10 cellular contexts compared by ENCODE assay signal in the genomic region with DNA sequence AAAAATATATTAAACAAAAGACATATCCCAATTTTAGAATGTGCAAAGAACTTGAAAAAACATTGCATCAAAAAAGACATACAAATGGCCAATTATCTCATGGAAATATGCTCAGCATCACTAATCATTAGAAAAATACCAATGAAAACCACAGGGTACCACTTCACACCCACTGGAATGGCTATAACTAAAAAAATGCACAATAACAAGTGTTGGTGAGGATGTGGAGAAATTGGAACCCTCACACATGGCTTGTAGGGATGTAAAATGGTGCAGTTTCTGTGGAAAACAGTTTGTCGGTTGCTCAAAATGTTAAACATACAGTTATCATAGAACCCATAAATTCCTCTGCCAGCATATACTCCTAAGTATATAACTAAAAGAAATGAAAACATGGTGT. TPM values are rescaled to one million over a fixed set of nuclear protein-coding genes. Genes with fewer than 3 reads are reported as not detected.
DNase-seq lines count a peak whose midpoint lies in the region; TF ChIP-seq lines count a peak whose summit lies in the region.
"Had no signal": no experiment of that assay in that cellular context is flagged by ENCODE, and none has a peak within 500 bp of the region (broad histone marks: within the 10 kb centered on the region; RNA-seq: fewer than 3 reads in every experiment).

No MANE protein-coding gene starts in this region.

- DNase-seq in Calu3: no peak
- DNase-seq in PC-9: no peak
- no peak for DNase-seq in dorsolateral prefrontal cortex
- DNase-seq in stimulated activated CD4-positive, alpha-beta T cell treated with anti-CD3 and anti-CD28 coated beads, Interleukin-2, amount 100 ng/mL, for 48 hours: no peak
- DNase-seq in activated gamma-delta T cell (lab: John Stamatoyannopoulos, UW): no peak
- no peak for DNase-seq in CD1c-positive myeloid dendritic cell (ENCODE audit: extremely low spot score)
- no peak for DNase-seq in NCI-H146 (lab: John Stamatoyannopoulos, UW)

- peak overlapping the region; percentile 87 for H3K4me3 Mint-ChIP-seq in Calu3 (ENCODE audit: low read depth, unreplicated experiment)

- H3K27ac Mint-ChIP-seq in Calu3 (ENCODE audit: unreplicated experiment): no peak overlapping the region

- H3K9me3 Mint-ChIP-seq in Calu3 (ENCODE audit: low read depth, unreplicated experiment): no peaks in the 10 kb centered on the region

- H3K79me2 ChIP-seq in PC-9 (ENCODE audit: low read depth): peaks cover 22% of the 10 kb centered on the region

- H3F3A ChIP-seq in PC-9 (ENCODE audit: insufficient read depth, low read depth): peaks cover 21% of the 10 kb centered on the region

- no peaks in the 10 kb centered on the region for H3K4me1 Mint-ChIP-seq in Calu3 (ENCODE audit: low read depth, unreplicated experiment)

- intact Hi-C loops in Calu3 (cut with micrococcal nuclease; ENCODE audit: unreplicated experiment) (loop anchor here (5.0 kb wide), 1 partner anchor 83 kb away; a partner anchor contains a TSS), PC-9 (cut with micrococcal nuclease; ENCODE audit: unreplicated experiment) (loop anchor here (5.0 to 10.0 kb wide), 2 partner anchors 52 to 230 kb away; a partner anchor contains a TSS), dorsolateral prefrontal cortex (cut with DNase I) (loop anchor here (5.0 kb wide), 2 partner anchors 42 to 92 kb away; no protein-coding TSS in a partner anchor)

- H3K9me2 ChIP-seq in PC-9 (ENCODE audit: insufficient read depth): no peaks in the 10 kb centered on the region

- H3K4me2 ChIP-seq in PC-9: peak overlapping the region; percentile 95

- peaks cover 20% of the 10 kb centered on the region for H3K36me3 Mint-ChIP-seq in Calu3 (ENCODE audit: insufficient read depth, unreplicated experiment)

- BruUV-seq in Calu3 (replicated peaks; lab: Mats Ljungman, UMichigan) (no TSS peak), PC-9 (replicated peaks; lab: Mats Ljungman, UMichigan) (no TSS peak)

- peaks cover 12% of the 10 kb centered on the region; the same call in 1 of the 2 replicates for H3K36me3 ChIP-seq in PC-9 (ENCODE audit: low read depth)
- H3K36me3 ChIP-seq in neutrophil: peaks cover 18% of the 10 kb centered on the region
- H3K36me3 ChIP-seq: cardiac muscle cell had no signal

- peak overlapping the region; percentile 90 for H2AFZ ChIP-seq in PC-9

- H3K4me1 ChIP-seq in PC-9 (replicated peaks; ENCODE audit: insufficient read depth) (peaks cover 11% of the 10 kb centered on the region; the same call in 1 of the 2 replicates), neutrophil (ENCODE audit: control insufficient read depth in 1 of 2, insufficient read depth in 1 of 2, low read depth in 1 of 2, low read length in 1 of 2) (peaks cover 16 to 22% of the 10 kb centered on the region in 2 experiments)

- H3K27ac ChIP-seq in PC-9 (no peak overlapping the region), dorsolateral prefrontal cortex (peak overlapping the region in 33 of 59 donors; percentile 47 to 96 (median 87)), neutrophil (peak overlapping the region; percentile 81)

- H3K27me3 ChIP-seq in PC-9 (ENCODE audit: insufficient read depth, low read depth) (no peaks in the 10 kb centered on the region), dorsolateral prefrontal cortex (no peaks in the 10 kb centered on the region), neutrophil (peaks cover 39% of the 10 kb centered on the region)
- H3K27me3 ChIP-seq: cardiac muscle cell had no signal

- H3K9me3 ChIP-seq in PC-9 (ENCODE audit: insufficient read depth, low read depth) (no peaks in the 10 kb centered on the region), neutrophil (no peaks in the 10 kb centered on the region)
- H3K9me3 ChIP-seq: left lung had no signal

- no peak for TF ChIP-seq CTCF in Calu3 (IDR thresholded peaks at IDR 0.05; ENCODE audit: unreplicated experiment)
- no peak for TF ChIP-seq CTCF in PC-9 (conservative IDR thresholded peaks at IDR 0.05)
- TF ChIP-seq CTCF in dorsolateral prefrontal cortex (IDR thresholded peaks at IDR 0.05 in 54 of 56, conservative IDR thresholded peaks at IDR 0.05 in 2 of 56; ENCODE audit: low read depth in 1 of 56, partially characterized antibody in 56 of 56): peak in 1 of 56 donors; percentile 3
- TF ChIP-seq CTCF in neutrophil (IDR thresholded peaks at IDR 0.05): no peak

- H3K4me3 ChIP-seq in PC-9 (peak overlapping the region; percentile 82; the same call in 1 of the 2 replicates), dorsolateral prefrontal cortex (peak overlapping the region in 15 of 59 donors; percentile 63 to 98 (median 83)), neutrophil (ENCODE audit: low read depth in 1 of 2, low read length in 1 of 2) (peak overlapping the region; percentile 69 to 92)
- H3K4me3 ChIP-seq: cardiac muscle cell had no signal

- CTCF ChIA-PET in Calu3 (lab: Charles Lee): no interaction called here
- CTCF ChIA-PET in PC-9 (lab: Charles Lee): no interaction called here

- no peaks in the 10 kb centered on the region for H3K27me3 Mint-ChIP-seq in Calu3 (ENCODE audit: unreplicated experiment)

- POLR2A ChIA-PET in PC-9 (lab: Charles Lee; ENCODE audit: unreplicated experiment): no interaction called here

- no peaks in the 10 kb centered on the region for H4K20me1 ChIP-seq in PC-9 (ENCODE audit: insufficient read depth)

RNA-seq across cellular contexts. Expression of a gene that starts 0.8 kb away (rescaled TPM):
- total RNA-seq in Calu3 (2022) (121 and 132 TPM in 2 replicates), PC-9 (2021) (214 and 326 TPM in 2 replicates), dorsolateral prefrontal cortex (100 to 1,000 TPM in 19 of 120 experiments, 10 to 100 TPM in 101; 56.6 to 114 (median 88.3) TPM)

RNA-seq across cellular contexts. Expression of a gene that starts 6.4 kb away (rescaled TPM):
- total RNA-seq in Calu3 (2022): 0.71 and 0.76 TPM in 2 replicates
- not detected in 2 replicates for total RNA-seq in PC-9 (2021)
- 1 to 10 TPM in 1 of 120 experiments, under 1 TPM in 28, not detected in 91; 0.47 to 1.2 (median 0.57) TPM for total RNA-seq in dorsolateral prefrontal cortex
- total RNA-seq: cardiac muscle cell, left lung had no signal

RNA-seq across cellular contexts. Expression of a gene that starts 9.0 kb away (rescaled TPM):
- 0.59 TPM in 1 of 2 replicates, not detected in the other for total RNA-seq in Calu3 (2022)
- total RNA-seq in PC-9 (2021): 3.6 and 4.1 TPM in 2 replicates
- 1 to 10 TPM in 114 of 120 experiments, under 1 TPM in 4, not detected in 2; 0.64 to 8.1 (median 2.7) TPM for total RNA-seq in dorsolateral prefrontal cortex

RNA-seq across cellular contexts. Expression of a gene that starts 11.8 kb away (rescaled TPM):
- total RNA-seq in Calu3 (2022): 11.0 and 13.0 TPM in 2 replicates
- total RNA-seq in PC-9 (2021): 95.5 and 116 TPM in 2 replicates
- 10 to 100 TPM; 15.8 to 64.8 (median 35.8) TPM for total RNA-seq in dorsolateral prefrontal cortex
